Comparison of ENCODE assay signal across 13 cellular contexts in the genomic region with DNA sequence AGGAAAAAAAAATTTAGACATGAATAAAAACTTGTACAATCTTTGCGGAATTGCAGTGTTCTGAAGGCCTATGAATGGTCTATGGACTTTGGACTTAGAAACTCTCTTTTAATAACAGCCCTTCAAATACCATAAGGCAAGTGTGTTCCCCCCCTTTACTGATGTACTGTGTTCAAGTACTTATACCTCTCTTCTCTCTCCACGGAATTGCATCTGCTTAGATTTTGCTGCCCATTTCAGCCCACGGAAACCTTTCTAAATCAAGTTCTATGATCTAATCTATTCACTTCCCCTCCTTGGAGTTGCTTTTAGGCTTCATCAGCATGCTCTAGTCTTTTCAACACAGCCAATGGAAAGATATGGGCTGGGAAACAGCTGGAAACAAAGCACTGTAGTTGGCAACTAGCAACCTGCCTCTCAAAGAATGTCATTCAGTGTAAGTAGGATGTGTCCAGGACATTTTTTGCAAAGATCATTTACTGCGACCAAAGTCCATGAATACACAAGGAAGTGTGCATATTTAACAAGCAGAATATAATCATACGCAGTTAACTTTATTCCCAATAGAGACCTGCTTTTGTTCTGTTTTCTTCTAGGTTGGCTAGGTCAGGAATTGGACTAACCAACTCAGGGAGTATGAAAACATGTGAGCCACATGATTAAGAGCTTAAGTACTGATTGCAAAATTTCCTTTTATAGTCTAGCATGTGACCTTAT. TPM values are rescaled to one million over a fixed set of nuclear protein-coding genes. Genes with fewer than 3 reads are reported as not detected.
DNase-seq lines count a peak whose midpoint lies in the region; ATAC-seq and TF ChIP-seq lines count a peak whose summit lies in the region.
"Had no signal": no experiment of that assay in that cellular context is flagged by ENCODE, and none has a peak within 500 bp of the region (broad histone marks: within the 10 kb centered on the region; RNA-seq: fewer than 3 reads in every experiment).

No MANE protein-coding gene starts in this region.

- POLR2A ChIA-PET in GM10248 (lab: Yijun Ruan, JAX) = no interaction called here

- ATAC-seq in psoas muscle (peak; percentile 33 to 78 (median 66)), GM18868 (IDR thresholded peaks at IDR 0.05; ENCODE audit: unreplicated experiment) (no peak)
- ATAC-seq: activated T-helper 17 cell treated with anti-CD3 and anti-CD28 coated beads, Interleukin-2, amount 50 U/mL, for 72 hours had no signal

- no peaks in the 10 kb centered on the region for H3K36me3 Mint-ChIP-seq in activated T-helper 2 cell treated with anti-CD3 and anti-CD28 coated beads, Interferon-gamma antibody, Interleukin-2, Interleukin-4, amounts not matched to agents 10 μg/mL and 5 μg/mL and 100 μg/mL, durations not matched to agents 14 hours and 24 hours and 36 hours (ENCODE audit: low read depth)

- no peaks in the 10 kb centered on the region for H3K27me3 ChIP-seq in adipocyte (replicated peaks; ENCODE audit: control insufficient read depth, insufficient read depth, low read length)
- H3K27me3 ChIP-seq in right atrium auricular region = no peaks in the 10 kb centered on the region
- H3K27me3 ChIP-seq in psoas muscle (ENCODE audit: insufficient read depth in 3 of 3, low read length in 2 of 3) = no peaks in the 10 kb centered on the region
- H3K27me3 ChIP-seq in dorsolateral prefrontal cortex = no peaks in the 10 kb centered on the region

- CTCF ChIA-PET in GM10248 (lab: Yijun Ruan, JAX) = no interaction called here

- H3K4me3 ChIP-seq in adipocyte (ENCODE audit: low read length) = peak overlapping the region; percentile 11
- H3K4me3 ChIP-seq in right atrium auricular region = no peak overlapping the region
- peak overlapping the region; percentile 1 for H3K4me3 ChIP-seq in psoas muscle
- no peak overlapping the region for H3K4me3 ChIP-seq in dorsolateral prefrontal cortex

- no peak overlapping the region for H3K27ac Mint-ChIP-seq in activated T-helper 2 cell treated with anti-CD3 and anti-CD28 coated beads, Interferon-gamma antibody, Interleukin-2, Interleukin-4, amounts not matched to agents 10 μg/mL and 5 μg/mL and 100 μg/mL, durations not matched to agents 14 hours and 24 hours and 36 hours
- H3K27ac Mint-ChIP-seq: activated T-helper 17 cell treated with anti-CD3 and anti-CD28 coated beads, Interleukin-2, amount 50 U/mL, for 72 hours; stimulated activated naive CD8-positive, alpha-beta T cell treated with anti-CD3 and anti-CD28 coated beads, Interleukin-15, Interleukin-2, amounts not matched to agents 100 ng/mL and 50 ng/mL, for 24 hours had no signal

- no peak for TF ChIP-seq CTCF in right atrium auricular region (IDR thresholded peaks at IDR 0.05)
- TF ChIP-seq CTCF in psoas muscle (IDR thresholded peaks at IDR 0.05) = no peak
- no peak for TF ChIP-seq CTCF in GM10248 (IDR thresholded peaks at IDR 0.05; ENCODE audit: control extremely low read depth, extremely low read depth, low read depth, missing control alignments)
- no peak for TF ChIP-seq CTCF in dorsolateral prefrontal cortex (IDR thresholded peaks at IDR 0.05 in 54 of 56, conservative IDR thresholded peaks at IDR 0.05 in 2 of 56; ENCODE audit: low read depth in 1 of 56, partially characterized antibody in 56 of 56)

- H3K27ac ChIP-seq in right atrium auricular region = peak overlapping the region; percentile 33 to 49
- H3K27ac ChIP-seq in psoas muscle = peak overlapping the region; percentile 63
- H3K27ac ChIP-seq in dorsolateral prefrontal cortex = no peak overlapping the region

- no peaks in the 10 kb centered on the region for H3K4me1 Mint-ChIP-seq in activated T-helper 2 cell treated with anti-CD3 and anti-CD28 coated beads, Interferon-gamma antibody, Interleukin-2, Interleukin-4, amounts not matched to agents 10 μg/mL and 5 μg/mL and 100 μg/mL, durations not matched to agents 14 hours and 24 hours and 36 hours (ENCODE audit: low read depth)
- H3K4me1 Mint-ChIP-seq: activated T-helper 17 cell treated with anti-CD3 and anti-CD28 coated beads, Interleukin-2, amount 50 U/mL, for 72 hours; neural crest cell had no signal

- H3K36me3 ChIP-seq in adipocyte (ENCODE audit: control insufficient read depth, insufficient read depth, low read length, severe bottlenecking) = no peaks in the 10 kb centered on the region
- no peaks in the 10 kb centered on the region for H3K36me3 ChIP-seq in right atrium auricular region
- H3K36me3 ChIP-seq in psoas muscle (ENCODE audit: insufficient read depth in 1 of 2, low read depth in 1 of 2) = no peaks in the 10 kb centered on the region

- H3K9me3 ChIP-seq in adipocyte (ENCODE audit: control insufficient read depth, low read length) = no peaks in the 10 kb centered on the region
- H3K9me3 ChIP-seq in right atrium auricular region = no peaks in the 10 kb centered on the region
- H3K9me3 ChIP-seq in psoas muscle = no peaks in the 10 kb centered on the region

- intact Hi-C loops in psoas muscle (cut with DNase I) = no loop called here
- intact Hi-C loops in activated T-helper 2 cell treated with anti-CD3 and anti-CD28 coated beads, Interferon-gamma antibody, Interleukin-2, Interleukin-4, amounts not matched to agents 10 μg/mL and 5 μg/mL and 100 μg/mL, durations not matched to agents 14 hours and 24 hours and 36 hours (cut with micrococcal nuclease) = no loop called here
- intact Hi-C loops in dorsolateral prefrontal cortex (cut with DNase I) = no loop called here

- H3K4me3 Mint-ChIP-seq in activated T-helper 2 cell treated with anti-CD3 and anti-CD28 coated beads, Interferon-gamma antibody, Interleukin-2, Interleukin-4, amounts not matched to agents 10 μg/mL and 5 μg/mL and 100 μg/mL, durations not matched to agents 14 hours and 24 hours and 36 hours (ENCODE audit: low read depth) = no peak overlapping the region
- H3K4me3 Mint-ChIP-seq: activated T-helper 17 cell treated with anti-CD3 and anti-CD28 coated beads, Interleukin-2, amount 50 U/mL, for 72 hours; neural crest cell; stimulated activated naive CD8-positive, alpha-beta T cell treated with anti-CD3 and anti-CD28 coated beads, Interleukin-15, Interleukin-2, amounts not matched to agents 100 ng/mL and 50 ng/mL, for 24 hours had no signal

- peaks cover 42% of the 10 kb centered on the region for H3K4me1 ChIP-seq in adipocyte (ENCODE audit: control insufficient read depth, insufficient read depth, low read length)
- peaks cover 0 to 11% of the 10 kb centered on the region in 2 donors for H3K4me1 ChIP-seq in right atrium auricular region
- peaks cover 21% of the 10 kb centered on the region for H3K4me1 ChIP-seq in psoas muscle

- DNase-seq in DMS53 (lab: John Stamatoyannopoulos, UW) (peak; percentile 52), adipocyte (ENCODE audit: low read depth) (peak; percentile 31), right atrium auricular region (ENCODE audit: low spot score) (no peak), psoas muscle (no peak), GM10248 (ENCODE audit: extremely low spot score) (no peak), dorsolateral prefrontal cortex (no peak)
- DNase-seq in activated T-helper 2 cell treated with anti-CD3 and anti-CD28 coated beads, Interferon-gamma antibody, Interleukin-2, Interleukin-4, amounts not matched to agents 10 μg/mL and 5 μg/mL and 100 μg/mL, durations not matched to agents 14 hours and 24 hours and 36 hours (ENCODE audit: low spot score) = no peak
- DNase-seq: NCI-H2171; stimulated activated CD4-positive, alpha-beta T cell treated with anti-CD3 and anti-CD28 coated beads, Interleukin-2, amount 100 ng/mL, for 24 hours had no signal

- H3K27me3 Mint-ChIP-seq in activated T-helper 2 cell treated with anti-CD3 and anti-CD28 coated beads, Interferon-gamma antibody, Interleukin-2, Interleukin-4, amounts not matched to agents 10 μg/mL and 5 μg/mL and 100 μg/mL, durations not matched to agents 14 hours and 24 hours and 36 hours (ENCODE audit: low read depth) = no peaks in the 10 kb centered on the region
- H3K27me3 Mint-ChIP-seq: activated T-helper 17 cell treated with anti-CD3 and anti-CD28 coated beads, Interleukin-2, amount 50 U/mL, for 72 hours; stimulated activated naive CD8-positive, alpha-beta T cell treated with anti-CD3 and anti-CD28 coated beads, Interleukin-15, Interleukin-2, amounts not matched to agents 100 ng/mL and 50 ng/mL, for 24 hours had no signal

- no peaks in the 10 kb centered on the region for H3K9me3 Mint-ChIP-seq in activated T-helper 2 cell treated with anti-CD3 and anti-CD28 coated beads, Interferon-gamma antibody, Interleukin-2, Interleukin-4, amounts not matched to agents 10 μg/mL and 5 μg/mL and 100 μg/mL, durations not matched to agents 14 hours and 24 hours and 36 hours
- H3K9me3 Mint-ChIP-seq: activated T-helper 17 cell treated with anti-CD3 and anti-CD28 coated beads, Interleukin-2, amount 50 U/mL, for 72 hours; neural crest cell; stimulated activated naive CD8-positive, alpha-beta T cell treated with anti-CD3 and anti-CD28 coated beads, Interleukin-15, Interleukin-2, amounts not matched to agents 100 ng/mL and 50 ng/mL, for 24 hours had no signal

- 26 to 34% (median 31%) methylated on average over 5 of the region's 5 CpGs for WGBS in psoas muscle, 3 donors

- peak overlapping the region; percentile 48 for H3K9ac ChIP-seq in adipocyte (ENCODE audit: low read length)

RNA-seq across cellular contexts. Expression of gene SLC40A1, which starts 58.0 kb away (rescaled TPM):
- 100 to 1,000 TPM in 1 of 2 donors, 10 to 100 TPM in 1; 57.7 to 132 TPM for total RNA-seq in right atrium auricular region
- 10 to 100 TPM; 21.5 to 65.7 (median 34.6) TPM for total RNA-seq in psoas muscle
- polyA plus RNA-seq in psoas muscle = 10 to 100 TPM in 2 of 3 donors, 1 to 10 TPM in 1; 8.4 to 49.1 (median 19.4) TPM
- 1.8 and 2.4 TPM in 2 replicates for total RNA-seq in activated T-helper 2 cell treated with anti-CD3 and anti-CD28 coated beads, Interferon-gamma antibody, Interleukin-2, Interleukin-4, amounts not matched to agents 10 μg/mL and 5 μg/mL and 100 μg/mL, durations not matched to agents 14 hours and 24 hours and 36 hours
- 10 to 100 TPM in 23 of 120 experiments, 1 to 10 TPM in 97; 2.6 to 13.9 (median 7.7) TPM for total RNA-seq in dorsolateral prefrontal cortex

Comparison
In these comparisons a context has a peak if more than half of its experiments do, and no peak if none do; other contexts are left out.
1. DNase-seq: peak in DMS53 (single experiment) and adipocyte (single experiment); none in right atrium auricular region (single experiment), psoas muscle (0 of 2), activated T-helper 2 cell treated with anti-CD3 and anti-CD28 coated beads, Interferon-gamma antibody, Interleukin-2, Interleukin-4, amounts not matched to agents 10 μg/mL and 5 μg/mL and 100 μg/mL, durations not matched to agents 14 hours and 24 hours and 36 hours (single experiment), GM10248 (single experiment) and dorsolateral prefrontal cortex (0 of 10).
2. H3K4me3 ChIP-seq: peak in adipocyte (single experiment) and psoas muscle (single experiment); none in right atrium auricular region (0 of 2) and dorsolateral prefrontal cortex (0 of 59).
3. H3K27ac ChIP-seq: peak in right atrium auricular region (2 of 2) and psoas muscle (single experiment); none in dorsolateral prefrontal cortex (0 of 59).